ENCODE assay signal across 8 cellular contexts in the genomic region with DNA sequence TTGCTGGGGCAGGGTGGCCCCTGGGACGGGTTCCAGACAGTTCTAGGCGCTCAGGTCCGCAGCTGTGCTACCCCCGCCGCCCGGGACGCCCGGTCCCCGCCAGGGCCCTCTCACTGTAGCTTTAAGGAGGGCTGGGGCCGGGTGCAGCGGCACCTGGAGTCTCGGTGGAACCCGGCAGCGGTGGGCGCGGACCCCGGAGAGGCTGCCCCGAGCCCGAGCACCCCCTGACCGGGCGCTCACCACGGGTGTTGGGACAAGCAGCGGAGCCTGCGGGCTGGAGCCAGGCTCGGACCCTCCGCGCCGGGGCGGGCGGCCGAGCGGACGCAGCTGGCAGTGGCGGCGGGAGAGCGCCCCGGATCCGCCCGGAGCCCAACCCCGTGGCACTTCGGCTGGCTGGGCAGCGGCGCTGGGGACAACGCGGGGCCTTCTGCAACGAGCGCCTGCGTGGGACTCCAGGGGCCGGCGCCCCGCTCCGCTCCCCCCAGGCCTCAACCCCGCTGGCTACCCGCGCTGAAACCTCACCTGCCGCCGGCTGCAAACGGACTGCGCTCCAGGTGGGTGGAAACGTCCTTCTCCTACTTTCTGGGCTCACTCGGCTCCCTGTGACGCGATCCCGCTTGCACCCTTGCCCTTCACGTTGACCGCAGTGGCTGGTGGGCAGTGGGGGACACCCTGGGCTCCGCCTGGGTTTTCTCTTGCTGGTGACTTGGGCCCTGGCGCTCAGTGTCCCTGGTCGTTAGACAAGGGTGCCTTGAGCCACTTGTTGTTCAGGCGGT.
DNase-seq lines count a peak whose midpoint lies in the region; ATAC-seq and TF ChIP-seq lines count a peak whose summit lies in the region.

No MANE protein-coding gene starts in this region.

- H3K4me3 ChIP-seq in ACC112 (ENCODE audit: low read depth, low read length) = peak overlapping the region; percentile 29; the same call in 1 of the 2 replicates
- peak overlapping the region; percentile 59 for H3K4me3 ChIP-seq in PC-3 (ENCODE audit: low read length)
- H3K4me3 ChIP-seq in endodermal cell (ENCODE audit: low read length) = no peak overlapping the region

- H3K36me3 ChIP-seq in ACC112 (ENCODE audit: insufficient read depth, low read length) (no peaks in the 10 kb centered on the region), PC-3 (ENCODE audit: low read depth, low read length) (no peaks in the 10 kb centered on the region), endodermal cell (ENCODE audit: control insufficient read depth, insufficient read depth, low read length) (no peaks in the 10 kb centered on the region)

- no peaks in the 10 kb centered on the region for H3K36me3 Mint-ChIP-seq in endodermal cell (ENCODE audit: low read depth)
- H3K36me3 Mint-ChIP-seq in naive thymus-derived CD8-positive, alpha-beta T cell = no peaks in the 10 kb centered on the region

- POLR2A ChIA-PET in PC-3 (lab: Charles Lee; ENCODE audit: unreplicated experiment) = no interaction called here
- POLR2A ChIA-PET in naive thymus-derived CD8-positive, alpha-beta T cell (lab: Charles Lee) = interaction anchor here (0.6 to 4.7 kb wide), 7 partner anchors 10 to 179 kb away, joined by 3 to 39 read pairs (median 4); partner anchors contain the start of gene ZNF429

- H3K9me2 ChIP-seq in PC-3 (replicated peaks; ENCODE audit: low read length) = no peaks in the 10 kb centered on the region

- CTCF ChIA-PET in PC-3 (lab: Charles Lee) = no interaction called here

- no peaks in the 10 kb centered on the region for H3F3A ChIP-seq in PC-3 (ENCODE audit: low read length, unreplicated experiment)

- H4K20me1 ChIP-seq in PC-3 (ENCODE audit: low read length) = no peaks in the 10 kb centered on the region

- intact Hi-C loops in PC-3 (cut with micrococcal nuclease) = no loop called here

- H3K4me1 ChIP-seq in ACC112 (ENCODE audit: control insufficient read depth, insufficient read depth, low read length, unreplicated experiment) (no peaks in the 10 kb centered on the region), PC-3 (ENCODE audit: insufficient read depth, low read length) (no peaks in the 10 kb centered on the region), endodermal cell (ENCODE audit: control insufficient read depth, insufficient read depth, low read length) (no peaks in the 10 kb centered on the region)

- TF ChIP-seq CTCF in PC-3 (conservative IDR thresholded peaks at IDR 0.05; ENCODE audit: low read depth, low read length) = no peak
- TF ChIP-seq CTCF in endodermal cell (conservative IDR thresholded peaks at IDR 0.05) = no peak

- H3K79me2 ChIP-seq in ACC112 (ENCODE audit: control insufficient read depth, insufficient read depth, low read length, unreplicated experiment) = no peaks in the 10 kb centered on the region
- H3K79me2 ChIP-seq in PC-3 (ENCODE audit: low read length) = no peaks in the 10 kb centered on the region

- no peak overlapping the region for H3K27ac ChIP-seq in ACC112 (ENCODE audit: low read depth, low read length)
- no peak overlapping the region for H3K27ac ChIP-seq in PC-3 (ENCODE audit: low read length)
- H3K27ac ChIP-seq in endodermal cell (ENCODE audit: low read depth, low read length) = no peak overlapping the region

- no peaks in the 10 kb centered on the region for H3K4me1 Mint-ChIP-seq in endodermal cell
- H3K4me1 Mint-ChIP-seq in naive thymus-derived CD8-positive, alpha-beta T cell = peaks cover 26 to 70% (median 33%) of the 10 kb centered on the region in 4 donors

- BruUV-seq in PC-3 (replicated peaks; lab: Mats Ljungman, UMichigan) = no TSS peak

- DNase-seq in PC-3 (no peak), endodermal cell (peak; percentile 72), NCI-H2196 (lab: John Stamatoyannopoulos, UW; ENCODE audit: unreplicated experiment) (no peak), SIG-M5 (lab: John Stamatoyannopoulos, UW) (no peak)
- DNase-seq in naive thymus-derived CD8-positive, alpha-beta T cell = peak in 7 of 10 donors; percentile 14 to 41 (median 32)

- H3K9me3 ChIP-seq in PC-3 (ENCODE audit: low read length) (0 out of 2 replicates have a peak, but pooled peaks cover 2% of the 10 kb centered on the region), endodermal cell (ENCODE audit: control insufficient read depth, low read length) (peaks cover 32% of the 10 kb centered on the region)

- H3K9me3 Mint-ChIP-seq in endodermal cell = peaks cover 80% of the 10 kb centered on the region
- H3K9me3 Mint-ChIP-seq in naive thymus-derived CD8-positive, alpha-beta T cell = peaks cover 0 to 63% (median 0%) of the 10 kb centered on the region in 9 donors

- H3K4me2 ChIP-seq in PC-3 (ENCODE audit: low read length) = peak overlapping the region; percentile 74

- H3K27me3 Mint-ChIP-seq in endodermal cell (ENCODE audit: insufficient read depth) = peaks cover 34% of the 10 kb centered on the region
- H3K27me3 Mint-ChIP-seq in naive thymus-derived CD8-positive, alpha-beta T cell = peaks cover 0 to 2% (median 0%) of the 10 kb centered on the region in 5 donors

- no peak overlapping the region for H2AFZ ChIP-seq in ACC112 (ENCODE audit: low read length, unreplicated experiment)
- H2AFZ ChIP-seq in PC-3 (ENCODE audit: low read length) = peak overlapping the region; percentile 59

- no peak overlapping the region for H3K9ac ChIP-seq in PC-3 (ENCODE audit: low read length)
- H3K9ac ChIP-seq in endodermal cell (ENCODE audit: extremely low read depth, low read length, poor library complexity, severe bottlenecking) = no peak overlapping the region

- no peak overlapping the region for H3K27ac Mint-ChIP-seq in endodermal cell
- peak overlapping the region in 8 of 10 donors; percentile 44 to 93 (median 86) for H3K27ac Mint-ChIP-seq in naive thymus-derived CD8-positive, alpha-beta T cell

- no peaks in the 10 kb centered on the region; the same call in 1 of the 2 replicates for H3K27me3 ChIP-seq in ACC112 (ENCODE audit: insufficient read depth, low read length)
- H3K27me3 ChIP-seq in PC-3 (ENCODE audit: low read length) = no peaks in the 10 kb centered on the region
- peaks cover 4% of the 10 kb centered on the region for H3K27me3 ChIP-seq in endodermal cell (ENCODE audit: control insufficient read depth, insufficient read depth, low read length, poor library complexity, severe bottlenecking)

- peak; percentile 35 for ATAC-seq in PC-3
- ATAC-seq in naive thymus-derived CD8-positive, alpha-beta T cell = peak; percentile 75 to 78
- no peak for ATAC-seq in HG02798 (IDR thresholded peaks at IDR 0.05; ENCODE audit: poor library complexity, unreplicated experiment)
- ATAC-seq in GM19351 (IDR thresholded peaks at IDR 0.05; ENCODE audit: unreplicated experiment) = no peak

- H3K4me3 Mint-ChIP-seq in endodermal cell = peak overlapping the region; percentile 48
- H3K4me3 Mint-ChIP-seq in naive thymus-derived CD8-positive, alpha-beta T cell = peak overlapping the region in 9 of 10 donors; percentile 75 to 95 (median 89)

- WGBS in endodermal cell (ENCODE audit: insufficient coverage in 1 of 2, insufficient read length in 1 of 2), 2 experiments = 27 to 57% methylated on average over 17 to 70 of the region's 70 CpGs

Comparison
In these comparisons a context has a peak if more than half of its experiments do, and no peak if none do; other contexts are left out.
1. ATAC-seq: peak in PC-3 (single experiment) and naive thymus-derived CD8-positive, alpha-beta T cell (2 of 2); none in HG02798 (single experiment) and GM19351 (single experiment).
2. DNase-seq: peak in endodermal cell (single experiment) and naive thymus-derived CD8-positive, alpha-beta T cell (7 of 10); none in PC-3 (single experiment), NCI-H2196 (single experiment) and SIG-M5 (single experiment).